Comparison of ENCODE assay signal across 8 cellular contexts in the genomic region with DNA sequence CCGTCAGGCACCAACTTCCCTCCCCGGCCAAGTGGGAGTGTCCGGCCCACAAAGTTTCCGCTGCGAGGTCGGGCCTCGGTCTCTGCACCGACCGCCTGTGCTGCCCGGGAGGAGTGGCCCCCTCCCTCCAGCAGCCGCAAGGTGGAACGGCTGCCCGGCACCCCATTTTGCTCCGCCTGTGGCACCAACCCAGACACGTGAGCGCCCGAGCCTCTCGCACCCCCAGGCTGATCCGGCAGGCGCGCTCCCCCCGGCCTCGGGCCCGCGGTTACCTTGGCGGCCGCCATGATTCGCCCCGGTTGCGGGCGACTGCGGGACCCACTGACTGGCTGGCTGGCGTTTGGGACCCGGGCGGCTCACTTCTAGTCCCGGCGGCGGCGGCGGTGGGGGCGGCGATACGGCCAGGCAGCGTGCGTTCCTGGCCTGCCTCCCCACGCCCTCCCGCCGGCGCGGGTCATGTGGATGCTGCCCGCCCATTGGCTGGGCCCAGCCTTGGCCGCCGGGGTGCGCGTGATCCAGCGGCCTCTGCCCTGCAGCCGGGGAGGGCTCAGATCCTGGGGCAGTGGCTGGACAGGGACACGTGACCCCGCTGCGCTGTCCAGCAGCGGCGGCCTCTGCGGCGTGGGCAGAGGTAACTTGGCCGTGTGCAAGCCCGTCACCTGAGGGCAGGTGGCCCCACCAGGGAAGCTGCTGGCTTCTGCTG. TPM values are rescaled to one million over a fixed set of nuclear protein-coding genes. Genes with fewer than 3 reads are reported as not detected.
DNase-seq lines count a peak whose midpoint lies in the region; TF ChIP-seq lines count a peak whose summit lies in the region.

A gene with protein sequence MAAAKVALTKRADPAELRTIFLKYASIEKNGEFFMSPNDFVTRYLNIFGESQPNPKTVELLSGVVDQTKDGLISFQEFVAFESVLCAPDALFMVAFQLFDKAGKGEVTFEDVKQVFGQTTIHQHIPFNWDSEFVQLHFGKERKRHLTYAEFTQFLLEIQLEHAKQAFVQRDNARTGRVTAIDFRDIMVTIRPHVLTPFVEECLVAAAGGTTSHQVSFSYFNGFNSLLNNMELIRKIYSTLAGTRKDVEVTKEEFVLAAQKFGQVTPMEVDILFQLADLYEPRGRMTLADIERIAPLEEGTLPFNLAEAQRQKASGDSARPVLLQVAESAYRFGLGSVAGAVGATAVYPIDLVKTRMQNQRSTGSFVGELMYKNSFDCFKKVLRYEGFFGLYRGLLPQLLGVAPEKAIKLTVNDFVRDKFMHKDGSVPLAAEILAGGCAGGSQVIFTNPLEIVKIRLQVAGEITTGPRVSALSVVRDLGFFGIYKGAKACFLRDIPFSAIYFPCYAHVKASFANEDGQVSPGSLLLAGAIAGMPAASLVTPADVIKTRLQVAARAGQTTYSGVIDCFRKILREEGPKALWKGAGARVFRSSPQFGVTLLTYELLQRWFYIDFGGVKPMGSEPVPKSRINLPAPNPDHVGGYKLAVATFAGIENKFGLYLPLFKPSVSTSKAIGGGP (minus strand): TSS at position 429 of the 703 bp plus-strand sequence. CDS start 142 bp downstream, at position 287.

- intact Hi-C loops in activated naive CD4-positive, alpha-beta T cell treated with anti-CD3 and anti-CD28 coated beads for 36 hours (cut with micrococcal nuclease): loop anchor here (1.0 to 5.0 kb wide), 5 partner anchors 37 to 1811 kb away; a partner anchor contains a TSS
- intact Hi-C loops in testis (cut with DNase I; ENCODE audit: low total_unique reads): no loop called here

- WGBS in testis, 2 donors: 0 to 1% methylated on average over 2 to 53 of the region's 66 CpGs

- H3K9me3 ChIP-seq in ES-I3 (ENCODE audit: control insufficient read depth, insufficient read depth, low read length) (no peaks in the 10 kb centered on the region), testis (no peaks in the 10 kb centered on the region)

- CTCF ChIA-PET in activated naive CD4-positive, alpha-beta T cell treated with anti-CD3 and anti-CD28 coated beads for 36 hours (lab: Charles Lee): no interaction called here

- H3K36me3 Mint-ChIP-seq in activated naive CD4-positive, alpha-beta T cell treated with anti-CD3 and anti-CD28 coated beads for 36 hours (ENCODE audit: low read depth): peaks cover 1% of the 10 kb centered on the region

- H3K27ac Mint-ChIP-seq in activated naive CD4-positive, alpha-beta T cell treated with anti-CD3 and anti-CD28 coated beads for 36 hours: peak within 1 kb of the TSS; percentile 89

- no peak for TF ChIP-seq POLR2A in testis (IDR thresholded peaks at IDR 0.05)

- H3K27ac ChIP-seq in testis: peak within 1 kb of the TSS; percentile 96 to 98

- peaks cover 6% of the 10 kb centered on the region; the same call in 1 of the 2 replicates for H3K4me1 ChIP-seq in ES-I3 (ENCODE audit: insufficient read depth, low read length)
- peaks cover 12% of the 10 kb centered on the region for H3K4me1 ChIP-seq in testis

- DNase-seq in GOT3 (lab: John Stamatoyannopoulos, UW) (peak; percentile 71), LNCaP clone FGC (ENCODE audit: low read depth) (peak; percentile 74), SK-N-DZ (ENCODE audit: low spot score) (peak; percentile 87), germinal center (ENCODE audit: low spot score) (peak; percentile 85), occipital lobe (lab: John Stamatoyannopoulos, UW) (peak; percentile 88), testis (peak; percentile 95)
- peak; percentile 53 for DNase-seq in activated naive CD4-positive, alpha-beta T cell treated with anti-CD3 and anti-CD28 coated beads for 36 hours

- peak within 1 kb of the TSS; percentile 83 for H3K4me3 Mint-ChIP-seq in activated naive CD4-positive, alpha-beta T cell treated with anti-CD3 and anti-CD28 coated beads for 36 hours

- H3K9me3 Mint-ChIP-seq in activated naive CD4-positive, alpha-beta T cell treated with anti-CD3 and anti-CD28 coated beads for 36 hours: no peaks in the 10 kb centered on the region

- H3K4me1 Mint-ChIP-seq in activated naive CD4-positive, alpha-beta T cell treated with anti-CD3 and anti-CD28 coated beads for 36 hours (ENCODE audit: low read depth): peaks cover 34% of the 10 kb centered on the region

- H3K9ac ChIP-seq in ES-I3 (ENCODE audit: low read depth, low read length): peak within 1 kb of the TSS; percentile 95

- peaks cover 6% of the 10 kb centered on the region for H3K27me3 Mint-ChIP-seq in activated naive CD4-positive, alpha-beta T cell treated with anti-CD3 and anti-CD28 coated beads for 36 hours (ENCODE audit: low read depth)

- TF ChIP-seq CTCF in LNCaP clone FGC (IDR thresholded peaks at IDR 0.05; ENCODE audit: control insufficient read depth, extremely low read depth, insufficient read depth) (0 out of 2 replicates have a peak, but pooled peaks have one; percentile 7), testis (IDR thresholded peaks at IDR 0.05) (no peak)

- no peaks in the 10 kb centered on the region for H3K27me3 ChIP-seq in testis

- H3K36me3 ChIP-seq in ES-I3 (ENCODE audit: insufficient read depth, low read length) (no peaks in the 10 kb centered on the region), testis (ENCODE audit: low read depth, missing control alignments) (no peaks in the 10 kb centered on the region)

- peak within 1 kb of the TSS; percentile 82 for H3K4me3 ChIP-seq in LNCaP clone FGC (ENCODE audit: low read depth, low read length)
- peak within 1 kb of the TSS; percentile 95 to 98 for H3K4me3 ChIP-seq in testis

RNA-seq across cellular contexts. Expression of the gene that starts here (rescaled TPM):
- 101 and 109 TPM in 2 replicates for polyA plus RNA-seq in SK-N-DZ (2014; cell fraction: cytosol; rRNA removed)
- 68.9 and 75.0 TPM in 2 replicates for polyA plus RNA-seq in SK-N-DZ (2014; cell fraction: nucleus; rRNA removed)
- 1 to 10 TPM; 4.0 to 5.7 TPM for total RNA-seq in activated naive CD4-positive, alpha-beta T cell treated with anti-CD3 and anti-CD28 coated beads for 36 hours
- total RNA-seq in occipital lobe: 10.6 TPM
- 10 to 100 TPM; 35.4 to 49.1 TPM for total RNA-seq in testis
- polyA plus RNA-seq in testis (ENCODE audit: insufficient read depth, low read depth, low replicate concordance): 13.2 TPM

Comparison
In these comparisons a context has a peak if more than half of its experiments do, and no peak if none do; other contexts are left out.
1. Peak in every context shown above with its lines: DNase-seq, H3K4me3 ChIP-seq and H3K27ac ChIP-seq.